ENCODE assay signal across 1 cellular context in the genomic region with DNA sequence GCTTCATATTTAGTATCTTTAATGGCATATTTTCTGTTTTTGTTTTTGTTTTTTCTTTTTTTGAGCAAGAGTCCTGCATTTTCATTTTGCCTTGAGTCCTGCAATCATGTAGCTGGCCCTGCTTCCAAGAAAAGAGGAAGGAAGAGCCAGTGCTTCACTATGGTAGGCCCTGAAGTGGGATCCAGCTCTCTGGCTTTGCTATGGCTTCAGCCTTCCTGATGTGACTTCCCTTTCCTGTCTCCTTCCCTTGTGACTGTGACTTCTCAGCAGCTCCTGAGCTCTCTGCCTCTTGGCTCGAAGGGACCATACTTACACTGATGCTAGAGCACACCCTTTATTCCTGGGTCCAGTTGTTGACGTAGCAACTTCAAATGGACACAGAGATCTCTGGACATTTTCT.
TF ChIP-seq lines count a peak whose summit lies in the region.

No MANE protein-coding gene starts in this region.

TF ChIP-seq in HEK293, 187 proteins besides CTCF, POLR2A, EP300 and RAD21:
- TF ChIP-seq ZNF629 (tag by site-specific recombination; IDR thresholded peaks at IDR 0.05) (no peak), ZNF214 (tag by site-specific recombination; IDR thresholded peaks at IDR 0.05; ENCODE audit: borderline replicate concordance) (no peak), ZNF391 (tag by site-specific recombination; IDR thresholded peaks at IDR 0.05; ENCODE audit: borderline replicate concordance, low read depth) (no peak), ZNF48 (tag by site-specific recombination; IDR thresholded peaks at IDR 0.05) (no peak)
- TF ChIP-seq, protein P1, sequence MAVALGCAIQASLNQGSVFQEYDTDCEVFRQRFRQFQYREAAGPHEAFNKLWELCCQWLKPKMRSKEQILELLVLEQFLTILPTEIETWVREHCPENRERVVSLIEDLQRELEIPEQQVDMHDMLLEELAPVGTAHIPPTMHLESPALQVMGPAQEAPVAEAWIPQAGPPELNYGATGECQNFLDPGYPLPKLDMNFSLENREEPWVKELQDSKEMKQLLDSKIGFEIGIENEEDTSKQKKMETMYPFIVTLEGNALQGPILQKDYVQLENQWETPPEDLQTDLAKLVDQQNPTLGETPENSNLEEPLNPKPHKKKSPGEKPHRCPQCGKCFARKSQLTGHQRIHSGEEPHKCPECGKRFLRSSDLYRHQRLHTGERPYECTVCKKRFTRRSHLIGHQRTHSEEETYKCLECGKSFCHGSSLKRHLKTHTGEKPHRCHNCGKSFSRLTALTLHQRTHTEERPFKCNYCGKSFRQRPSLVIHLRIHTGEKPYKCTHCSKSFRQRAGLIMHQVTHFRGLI (tag by site-specific recombination; IDR thresholded peaks at IDR 0.05), result peak; percentile 29; the same call in 1 of the 2 replicates
